ENCODE assay signal across 9 cellular contexts in the genomic region with DNA sequence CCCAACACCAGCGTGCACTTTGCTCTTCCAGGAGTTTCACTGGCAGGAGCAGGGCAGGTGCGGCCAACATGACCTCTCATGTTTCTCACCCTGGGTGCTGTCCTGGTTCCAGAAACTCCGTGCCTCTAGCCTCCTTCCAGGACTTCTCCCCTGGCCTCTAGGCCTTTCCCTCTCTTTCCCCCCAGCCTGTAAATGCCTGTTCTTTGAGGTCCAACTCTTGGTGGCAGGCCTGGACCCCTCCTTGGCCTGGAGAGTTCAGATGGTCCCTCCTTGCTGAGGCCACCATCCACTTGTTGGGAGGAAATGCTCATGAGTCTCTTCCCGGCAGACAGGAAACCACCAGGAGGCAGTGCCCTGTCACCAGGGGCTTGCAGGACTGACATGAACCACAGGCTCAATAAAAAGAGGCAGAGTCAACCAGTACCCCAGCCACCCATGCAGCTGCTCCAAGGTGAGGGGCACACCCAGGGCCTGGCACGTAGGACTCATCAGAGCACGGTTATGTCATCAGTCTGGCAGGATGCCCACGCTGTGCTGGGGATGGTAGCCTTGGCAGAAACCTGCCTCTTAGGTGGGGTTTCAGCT. TPM values are rescaled to one million over a fixed set of nuclear protein-coding genes. Genes with fewer than 3 reads are reported as not detected.
DNase-seq lines count a peak whose midpoint lies in the region; TF ChIP-seq lines count a peak whose summit lies in the region.
"Had no signal": no experiment of that assay in that cellular context is flagged by ENCODE, and none has a peak within 500 bp of the region (broad histone marks: within the 10 kb centered on the region; RNA-seq: fewer than 3 reads in every experiment).

No MANE protein-coding gene starts in this region.

- H3K4me2 ChIP-seq in neuronal stem cell (ENCODE audit: insufficient read depth, low read length, poor library complexity, severe bottlenecking) (no peak overlapping the region), OCI-LY7 (ENCODE audit: low read length) (no peak overlapping the region)

- no CpG with 5 or more reads among the region's 7 CpGs for WGBS in neuronal stem cell (ENCODE audit: extremely low coverage in 2 of 2, insufficient read length in 2 of 2, insufficient replicate concordance in 1 of 2), 2 donors

- TF ChIP-seq CTCF in OCI-LY7 (conservative IDR thresholded peaks at IDR 0.05; ENCODE audit: low read length): no peak
- TF ChIP-seq CTCF in dorsolateral prefrontal cortex (IDR thresholded peaks at IDR 0.05 in 54 of 56, conservative IDR thresholded peaks at IDR 0.05 in 2 of 56; ENCODE audit: low read depth in 1 of 56, partially characterized antibody in 56 of 56): no peak

- no peak overlapping the region for H4K91ac ChIP-seq in neuronal stem cell (ENCODE audit: low read depth, low read length, poor library complexity)

- H3K14ac ChIP-seq in neuronal stem cell (ENCODE audit: low read length): no peak overlapping the region

- peaks cover 3 to 54% (median 24%) of the 10 kb centered on the region in 3 experiments for H3K27me3 ChIP-seq in neuronal stem cell (ENCODE audit: control insufficient read depth in 3 of 3, insufficient read depth in 3 of 3, low read depth in 1 of 3, low read length in 3 of 3)
- H3K27me3 ChIP-seq in dorsolateral prefrontal cortex: peaks cover 0 to 50% (median 29%) of the 10 kb centered on the region in 45 donors

- H3K36me3 ChIP-seq in neuronal stem cell (replicated peaks in 1 of 2; ENCODE audit: control insufficient read depth in 2 of 2, insufficient read depth in 2 of 2, low read length in 2 of 2) (no peaks in the 10 kb centered on the region), OCI-LY7 (ENCODE audit: insufficient read depth, low read length) (no peaks in the 10 kb centered on the region)

- DNase-seq in DMS53 treated with DMSO at 0.1 percent for 48 hours (lab: John Stamatoyannopoulos, UW; ENCODE audit: unreplicated experiment): peak; percentile 76
- peak; percentile 52 for DNase-seq in NCI-H2171 treated with DMSO at 0.1 percent for 48 hours (lab: John Stamatoyannopoulos, UW)
- DNase-seq in dermis microvascular lymphatic vessel endothelial cell (ENCODE audit: low read depth in 2 of 2): peak; percentile 42 to 63
- no peak for DNase-seq in neuronal stem cell (ENCODE audit: low spot score)
- DNase-seq in OCI-LY7 (ENCODE audit: low spot score): no peak
- no peak for DNase-seq in HCEC 1CT
- no peak for DNase-seq in dorsolateral prefrontal cortex
- DNase-seq in GF-D8 (lab: John Stamatoyannopoulos, UW): no peak

- no peak overlapping the region for H3K4me3 ChIP-seq in neuronal stem cell (ENCODE audit: low read length in 2 of 2)
- no peak overlapping the region for H3K4me3 ChIP-seq in OCI-LY7 (ENCODE audit: low read depth, low read length, poor library complexity, severe bottlenecking)
- H3K4me3 ChIP-seq in dorsolateral prefrontal cortex: no peak overlapping the region
- H3K4me3 ChIP-seq: GM12878 had no signal

- intact Hi-C loops in OCI-LY7 (cut with micrococcal nuclease; ENCODE audit: unreplicated experiment) (no loop called here), dorsolateral prefrontal cortex (cut with DNase I) (no loop called here)

- H2AFZ ChIP-seq in neuronal stem cell (ENCODE audit: low read length) (no peak overlapping the region), OCI-LY7 (ENCODE audit: low read length) (no peak overlapping the region)

- H3K9ac ChIP-seq in neuronal stem cell (ENCODE audit: low read depth, low read length, poor library complexity): no peak overlapping the region

- no peaks in the 10 kb centered on the region for H3K79me2 ChIP-seq in OCI-LY7 (ENCODE audit: insufficient read depth, low read depth, low read length)

- no peaks in the 10 kb centered on the region for H3K9me2 ChIP-seq in OCI-LY7 (ENCODE audit: insufficient read depth, low read length)

- H2BK5ac ChIP-seq in neuronal stem cell (ENCODE audit: low read length): no peak overlapping the region

- no peaks in the 10 kb centered on the region for H4K20me1 ChIP-seq in OCI-LY7 (ENCODE audit: insufficient read depth, low read length)

- no peaks in the 10 kb centered on the region for H3K79me1 ChIP-seq in neuronal stem cell (ENCODE audit: low read depth, low read length)

- H2BK120ac ChIP-seq in neuronal stem cell (ENCODE audit: low read depth, low read length): no peak overlapping the region

- BruUV-seq in OCI-LY7 (replicated peaks; lab: Mats Ljungman, UMichigan): no TSS peak

- H3K4me1 ChIP-seq in neuronal stem cell (ENCODE audit: control insufficient read depth in 2 of 2, insufficient read depth in 1 of 2, low read depth in 1 of 2, low read length in 2 of 2) (peaks cover 4 to 8% of the 10 kb centered on the region in 2 donors), OCI-LY7 (ENCODE audit: insufficient read depth, low read length, poor library complexity, severe bottlenecking) (no peaks in the 10 kb centered on the region)

- peak overlapping the region; percentile 49 for H2AK5ac ChIP-seq in neuronal stem cell (ENCODE audit: low read depth, low read length)

- H2BK15ac ChIP-seq in neuronal stem cell (ENCODE audit: low read length): no peak overlapping the region

- POLR2A ChIA-PET in OCI-LY7 (lab: Charles Lee): no interaction called here

- H3K23ac ChIP-seq in neuronal stem cell (ENCODE audit: low read depth, low read length, poor library complexity): peak overlapping the region; percentile 34

- H4K8ac ChIP-seq in neuronal stem cell (ENCODE audit: low read depth, low read length): no peak overlapping the region

- no peak overlapping the region for H3K18ac ChIP-seq in neuronal stem cell (ENCODE audit: low read length)

- CTCF ChIA-PET in OCI-LY7 (lab: Charles Lee; ENCODE audit: unreplicated experiment): no interaction called here

- H2BK12ac ChIP-seq in neuronal stem cell (ENCODE audit: low read length): no peak overlapping the region

- H3K9me3 ChIP-seq in neuronal stem cell (replicated peaks in 1 of 2; ENCODE audit: control insufficient read depth in 2 of 2, insufficient read depth in 1 of 2, low read depth in 1 of 2, low read length in 2 of 2) (no peaks in the 10 kb centered on the region), OCI-LY7 (ENCODE audit: low read length) (no peaks in the 10 kb centered on the region)

- no peak overlapping the region for H3K4ac ChIP-seq in neuronal stem cell (ENCODE audit: low read length)

- H3K27ac ChIP-seq in neuronal stem cell (replicated peaks; ENCODE audit: low read length): no peak overlapping the region
- no peak overlapping the region for H3K27ac ChIP-seq in OCI-LY7 (ENCODE audit: low read depth, low read length, poor library complexity, severe bottlenecking)
- H3K27ac ChIP-seq in dorsolateral prefrontal cortex: no peak overlapping the region

RNA-seq across cellular contexts. Expression of a gene that starts 1.5 kb away (rescaled TPM):
- total RNA-seq in dermis microvascular lymphatic vessel endothelial cell: 26.8 and 64.3 TPM in 2 replicates
- polyA plus RNA-seq in neuronal stem cell (2013, experiment 1 of 2): 2.7 TPM
- polyA plus RNA-seq in neuronal stem cell (2013, experiment 2 of 2): 3.0 TPM
- total RNA-seq in OCI-LY7 (2014; rRNA removed; shearing (Covaris generic)): not detected in 2 replicates
- total RNA-seq in OCI-LY7 (2022): not detected in 2 replicates
- 1 to 10 TPM in 116 of 120 experiments, under 1 TPM in 4; 0.56 to 7.8 (median 2.4) TPM for total RNA-seq in dorsolateral prefrontal cortex
- polyA plus RNA-seq: GM12878 had no signal

Comparison
In these comparisons a context has a peak if more than half of its experiments do, and no peak if none do; other contexts are left out.
1. DNase-seq: peak in DMS53 treated with DMSO at 0.1 percent for 48 hours (single experiment), NCI-H2171 treated with DMSO at 0.1 percent for 48 hours (single experiment) and dermis microvascular lymphatic vessel endothelial cell (2 of 2); none in neuronal stem cell (single experiment), OCI-LY7 (single experiment), HCEC 1CT (single experiment), dorsolateral prefrontal cortex (0 of 10) and GF-D8 (single experiment).